Comparison of ENCODE assay signal across 35 cellular contexts in the genomic region with DNA sequence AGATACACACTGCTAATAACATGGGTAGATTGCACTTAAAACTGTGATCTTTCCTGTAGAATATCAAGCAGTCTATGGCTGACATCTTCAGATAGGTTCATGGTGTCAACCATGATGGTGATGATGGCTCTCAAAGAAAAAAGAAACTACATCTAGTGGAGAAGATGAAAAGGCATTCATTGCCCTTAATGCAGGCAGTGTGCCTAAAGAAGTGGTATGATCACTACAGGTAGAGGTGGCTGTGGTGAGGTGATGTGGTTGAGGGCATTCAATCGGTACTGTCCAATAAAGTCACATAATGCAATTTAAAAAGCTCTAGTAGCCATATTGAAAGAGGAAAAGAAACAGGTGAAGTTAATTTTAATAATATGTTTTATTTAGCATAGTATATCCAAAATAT. TPM values are rescaled to one million over a fixed set of nuclear protein-coding genes. Genes with fewer than 3 reads are reported as not detected.
"Had no signal": no experiment of that assay in that cellular context is flagged by ENCODE, and none has a peak within 500 bp of the region (broad histone marks: within the 10 kb centered on the region; RNA-seq: fewer than 3 reads in every experiment).

No MANE protein-coding gene starts in this region.

- DNase-seq: activated B cell treated with CpG ODN at 0.5 μM for 24 hours; activated CD4-positive, alpha-beta T cell treated with anti-CD3 and anti-CD28 coated beads for 4 hours; activated CD4-positive, alpha-beta T cell treated with anti-CD3 and anti-CD28 coated beads, Interleukin-2, amount 50 U/mL, for 4 hours; activated CD4-positive, CD25-positive, alpha-beta regulatory T cell treated with anti-CD3 and anti-CD28 coated beads, Interleukin-2, amount 50 U/mL, for 72 hours; activated CD8-positive, alpha-beta memory T cell treated with anti-CD3 and anti-CD28 coated beads, Interleukin-2, amount 50 U/mL, for 4 hours; activated gamma-delta T cell treated with Interleukin-2 at 50 U/mL for 16 hours; activated naive CD4-positive, alpha-beta T cell treated with anti-CD3 and anti-CD28 coated beads, Interleukin-2, amount 10 ng/mL, durations not matched to agents 7 days and 5 days; activated T-cell treated with anti-CD3 and anti-CD28 coated beads for 4 hours; activated T-cell treated with anti-CD3 and anti-CD28 coated beads, Interleukin-2, amount 50 U/mL, for 4 hours; amniotic stem cell; aorta; brain microvascular endothelial cell; central memory CD4-positive, alpha-beta T cell; KBM-7; MM.1S; MV-4-11; NCI-H1092; NCI-H1436 treated with DMSO at 0.1 percent for 48 hours; NCI-H1694 treated with DMSO at 0.1 percent for 48 hours; NCI-H2029 treated with DMSO at 0.1 percent for 48 hours; NCI-H2107; NCI-H2171; NCI-H510A; NCI-H526; NCI-H748 treated with DMSO at 0.1 percent for 48 hours; NK-92 treated with Interleukin-12 subunit alpha and Interleukin-12 subunit beta, amount 100 ng/mL, for 24 hours; Right ventricle myocardium superior; SW 1271; T-helper 1 cell; T-helper 2 cell; T-helper 9 cell had no signal

- H3K27ac Mint-ChIP-seq: activated B cell treated with CpG ODN at 0.5 μM for 24 hours; activated naive CD4-positive, alpha-beta T cell treated with anti-CD3 and anti-CD28 coated beads, Interleukin-2, amount 10 ng/mL, durations not matched to agents 7 days and 5 days; activated T-helper 1 cell treated with anti-CD3 and anti-CD28 coated beads, Interleukin-12 subunit alpha, Interleukin-12 subunit beta, Interleukin-2, Interleukin-4 antibody, amounts not matched to agents 30 ng/mL and 10 ng/mL and 1 ng/mL, durations not matched to agents 14 hours and 24 hours and 36 hours had no signal

- ATAC-seq: activated T-cell treated with anti-CD3 and anti-CD28 coated beads, Interleukin-2, amount 50 U/mL, for 4 hours had no signal

- H3K4me3 Mint-ChIP-seq: activated B cell treated with CpG ODN at 0.5 μM for 24 hours; activated naive CD4-positive, alpha-beta T cell treated with anti-CD3 and anti-CD28 coated beads, Interleukin-2, amount 10 ng/mL, durations not matched to agents 7 days and 5 days; activated T-cell treated with anti-CD3 and anti-CD28 coated beads, Interleukin-2, amount 50 U/mL, for 4 hours; activated T-helper 1 cell treated with anti-CD3 and anti-CD28 coated beads, Interleukin-12 subunit alpha, Interleukin-12 subunit beta, Interleukin-2, Interleukin-4 antibody, amounts not matched to agents 30 ng/mL and 10 ng/mL and 1 ng/mL, durations not matched to agents 14 hours and 24 hours and 36 hours had no signal

- H3K36me3 ChIP-seq: brain microvascular endothelial cell had no signal

- H3K36me3 Mint-ChIP-seq: activated naive CD4-positive, alpha-beta T cell treated with anti-CD3 and anti-CD28 coated beads, Interleukin-2, amount 10 ng/mL, durations not matched to agents 7 days and 5 days had no signal

- H3K27ac ChIP-seq: brain microvascular endothelial cell, VCaP had no signal

- H3K27me3 ChIP-seq: brain microvascular endothelial cell had no signal

- H3K9me3 Mint-ChIP-seq: activated naive CD4-positive, alpha-beta T cell treated with anti-CD3 and anti-CD28 coated beads, Interleukin-2, amount 10 ng/mL, durations not matched to agents 7 days and 5 days; activated T-cell treated with anti-CD3 and anti-CD28 coated beads, Interleukin-2, amount 50 U/mL, for 4 hours had no signal

RNA-seq across cellular contexts. Expression of a gene that starts 3.1 kb away (rescaled TPM):
- total RNA-seq: activated B cell treated with CpG ODN at 0.5 μM for 24 hours; activated T-cell treated with anti-CD3 and anti-CD28 coated beads, Interleukin-2, amount 50 U/mL, for 4 hours; aorta; cerebellum; LHCN-M2; Right ventricle myocardium superior had no signal
